ENCODE assay signal across 27 cellular contexts in the genomic region with DNA sequence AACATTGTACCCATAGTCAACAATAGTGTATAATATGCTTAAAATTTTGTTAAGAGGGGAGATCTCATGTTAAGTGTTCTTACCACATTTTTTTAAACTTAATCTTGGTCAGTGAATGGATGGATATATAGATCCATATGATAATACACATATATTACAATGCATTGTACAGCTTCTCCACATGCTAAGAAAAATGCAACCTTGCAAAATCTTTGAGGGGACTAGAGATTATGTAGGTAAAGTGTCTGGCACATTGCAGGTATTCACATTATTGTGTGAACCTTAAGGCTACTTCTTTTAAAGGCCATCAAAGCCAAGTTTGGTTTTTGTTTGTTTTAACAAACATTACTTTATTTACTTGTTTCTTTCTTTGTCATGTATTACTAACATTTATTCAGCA. TPM values are rescaled to one million over a fixed set of nuclear protein-coding genes. Genes with fewer than 3 reads are reported as not detected.
DNase-seq lines count a peak whose midpoint lies in the region; ATAC-seq, FAIRE-seq and TF ChIP-seq lines count a peak whose summit lies in the region.
"Had no signal": no experiment of that assay in that cellular context is flagged by ENCODE, and none has a peak within 500 bp of the region (broad histone marks: within the 10 kb centered on the region; RNA-seq: fewer than 3 reads in every experiment).

No MANE protein-coding gene starts in this region.

- no peaks in the 10 kb centered on the region for H3K9me3 Mint-ChIP-seq in astrocyte (ENCODE audit: unreplicated experiment)
- H3K9me3 Mint-ChIP-seq in nephron, result no peaks in the 10 kb centered on the region
- H3K9me3 Mint-ChIP-seq: CD4-positive, CD25-positive, alpha-beta regulatory T cell; CD8-positive, alpha-beta memory T cell had no signal

- in situ Hi-C loops in HepG2 (cut with HindIII; ENCODE audit: extremely low pct_ligation_motif_present, low pct_unique_long_range_greater_than_20kb), result no loop called here

- TF ChIP-seq RAD21 in HepG2 (CRISPR knock-in tag; IDR thresholded peaks at IDR 0.05), result no peak

- peaks cover 97% of the 10 kb centered on the region for H3K4me1 ChIP-seq in HepG2 (ENCODE audit: insufficient read depth, low read length)
- H3K4me1 ChIP-seq in right lobe of liver, result no peaks in the 10 kb centered on the region
- H3K4me1 ChIP-seq in astrocyte (ENCODE audit: insufficient read depth, low read length), result no peaks in the 10 kb centered on the region
- H3K4me1 ChIP-seq: BE2C had no signal

- no peaks in the 10 kb centered on the region for H3K36me3 Mint-ChIP-seq in astrocyte (ENCODE audit: low read depth, unreplicated experiment)
- H3K36me3 Mint-ChIP-seq in nephron (ENCODE audit: low read depth), result no peaks in the 10 kb centered on the region
- H3K36me3 Mint-ChIP-seq: CD14-positive monocyte; CD4-positive, alpha-beta memory T cell; CD4-positive, CD25-positive, alpha-beta regulatory T cell; CD8-positive, alpha-beta memory T cell had no signal

- H3K27me3 ChIP-seq in HepG2 (ENCODE audit: control insufficient read depth in 1 of 2, insufficient read depth in 2 of 2, low read length in 2 of 2) (no peaks in the 10 kb centered on the region), right lobe of liver (no peaks in the 10 kb centered on the region), astrocyte (ENCODE audit: insufficient read depth, low read length) (no peaks in the 10 kb centered on the region)
- H3K27me3 ChIP-seq: BE2C had no signal

- H3K9me3 ChIP-seq in HepG2 (ENCODE audit: low read length), result no peaks in the 10 kb centered on the region
- H3K9me3 ChIP-seq in right lobe of liver, result no peaks in the 10 kb centered on the region
- no peaks in the 10 kb centered on the region for H3K9me3 ChIP-seq in astrocyte (ENCODE audit: insufficient read depth, low read depth, low read length)
- H3K9me3 ChIP-seq: BE2C, BLaER1 had no signal

- no peak for DNase-seq in HepG2 (ENCODE audit: low spot score)
- no peak for DNase-seq in right lobe of liver
- no peak for DNase-seq in astrocyte (ENCODE audit: low read depth)
- no peak for DNase-seq in T-helper 1 cell
- no peak for DNase-seq in glomerular visceral epithelial cell (ENCODE audit: extremely low spot score)
- DNase-seq: ACHN; BE2C; C1 segment of cervical spinal cord; CD4-positive, alpha-beta memory T cell; CD4-positive, CD25-positive, alpha-beta regulatory T cell; CD8-positive, alpha-beta memory T cell; COR-L47; DMS 273 treated with DMSO at 0.1 percent for 48 hours; DMS153; DMS53; DMS79; DND-41; EL; GDM1 had no signal

- peaks cover 6% of the 10 kb centered on the region for H3K4me1 Mint-ChIP-seq in astrocyte (ENCODE audit: low read depth, unreplicated experiment)
- peaks cover 70% of the 10 kb centered on the region for H3K4me1 Mint-ChIP-seq in nephron
- H3K4me1 Mint-ChIP-seq: CD14-positive monocyte; CD4-positive, alpha-beta memory T cell; CD4-positive, CD25-positive, alpha-beta regulatory T cell; CD8-positive, alpha-beta memory T cell had no signal

- intact Hi-C loops in HepG2 (cut with micrococcal nuclease; ENCODE audit: unreplicated experiment), result no loop called here
- intact Hi-C loops in right lobe of liver (cut with DNase I), result no loop called here

- H4K20me1 ChIP-seq in HepG2 (ENCODE audit: insufficient read depth, low read length) (no peaks in the 10 kb centered on the region), astrocyte (ENCODE audit: insufficient read depth, low read length) (no peaks in the 10 kb centered on the region)

- CTCF ChIA-PET in HepG2 (lab: Yijun Ruan, JAX; ENCODE audit: low intra/inter-chr PET ratio, low total read pairs), result no interaction called here

- no peaks in the 10 kb centered on the region for H3K27me3 Mint-ChIP-seq in astrocyte (ENCODE audit: low read depth, unreplicated experiment)
- H3K27me3 Mint-ChIP-seq in nephron (ENCODE audit: low read depth), result no peaks in the 10 kb centered on the region
- H3K27me3 Mint-ChIP-seq: CD4-positive, CD25-positive, alpha-beta regulatory T cell had no signal

- TF ChIP-seq EP300 in HepG2 (IDR thresholded peaks at IDR 0.05; ENCODE audit: low read depth in 2 of 2, low read length in 2 of 2), result no peak
- no peak for TF ChIP-seq EP300 in HepG2 (CRISPR knock-in tag; IDR thresholded peaks at IDR 0.05; ENCODE audit: borderline replicate concordance)

- H3K79me2 ChIP-seq in HepG2 (ENCODE audit: insufficient read depth, low read length) (peaks cover 19% of the 10 kb centered on the region), astrocyte (ENCODE audit: insufficient read depth, low read length) (no peaks in the 10 kb centered on the region)

- TF ChIP-seq CTCF in HepG2 (CRISPR knock-in tag; IDR thresholded peaks at IDR 0.05) (no peak), right lobe of liver (IDR thresholded peaks at IDR 0.05) (no peak), astrocyte (IDR thresholded peaks at IDR 0.05; ENCODE audit: insufficient read depth, low read depth, low read length) (no peak), nephron (IDR thresholded peaks at IDR 0.05; ENCODE audit: unreplicated experiment in 3 of 3) (no peak)

- H3K4me2 ChIP-seq in HepG2 (ENCODE audit: low read depth, low read length) (no peak overlapping the region), astrocyte (ENCODE audit: low read length) (no peak overlapping the region)
- H3K4me2 ChIP-seq: BLaER1 had no signal

- H3K27ac Mint-ChIP-seq in astrocyte (ENCODE audit: unreplicated experiment) (no peak overlapping the region), nephron (peak overlapping the region; percentile 21 to 96 (median 77))
- H3K27ac Mint-ChIP-seq: CD14-positive monocyte; CD4-positive, alpha-beta memory T cell; CD4-positive, CD25-positive, alpha-beta regulatory T cell; CD8-positive, alpha-beta memory T cell had no signal

- H2AFZ ChIP-seq in HepG2 (ENCODE audit: low read length) (no peak overlapping the region), astrocyte (ENCODE audit: low read depth, low read length) (no peak overlapping the region)

- POLR2A ChIA-PET in HepG2 (lab: Yijun Ruan, JAX), result interaction anchor here (1.3 kb wide), 2 partner anchors 10 to 29 kb away, joined by 5 to 8 read pairs; a partner anchor contains a TSS

- peak overlapping the region; percentile 67 for H3K27ac ChIP-seq in HepG2 (ENCODE audit: extremely low read length, insufficient read depth, low read length)
- no peak overlapping the region for H3K27ac ChIP-seq in right lobe of liver
- no peak overlapping the region for H3K27ac ChIP-seq in astrocyte (ENCODE audit: low read depth, low read length)
- H3K27ac ChIP-seq: 22Rv1, BLaER1 had no signal

- H3K36me3 ChIP-seq in HepG2 (replicated peaks in 1 of 2; ENCODE audit: control insufficient read depth in 1 of 2, insufficient read depth in 2 of 2, low read length in 2 of 2) (no peaks in the 10 kb centered on the region), right lobe of liver (no peaks in the 10 kb centered on the region), astrocyte (ENCODE audit: insufficient read depth, low read length) (no peaks in the 10 kb centered on the region)
- H3K36me3 ChIP-seq: BE2C, BLaER1 had no signal

- H3K4me3 Mint-ChIP-seq in astrocyte (ENCODE audit: unreplicated experiment), result no peak overlapping the region
- no peak overlapping the region for H3K4me3 Mint-ChIP-seq in nephron
- H3K4me3 Mint-ChIP-seq: CD14-positive monocyte; CD4-positive, alpha-beta memory T cell; CD4-positive, CD25-positive, alpha-beta regulatory T cell; CD8-positive, alpha-beta memory T cell had no signal

- H3K4me3 ChIP-seq in HepG2 (replicated peaks in 1 of 3; ENCODE audit: insufficient read depth in 1 of 3, low read depth in 2 of 3, low read length in 3 of 3) (no peak overlapping the region), right lobe of liver (no peak overlapping the region), astrocyte (ENCODE audit: insufficient read depth, low read depth, low read length) (no peak overlapping the region)
- H3K4me3 ChIP-seq: BLaER1, GM12878 had no signal

- BruUV-seq in HepG2 (replicated peaks; lab: Mats Ljungman, UMichigan), result no TSS peak

- ATAC-seq in HepG2 (no peak), right lobe of liver (no peak)
- ATAC-seq: GM12878 had no signal

- TF ChIP-seq POLR2A in HepG2 (IDR thresholded peaks at IDR 0.05; ENCODE audit: insufficient read depth in 1 of 2, low read depth in 2 of 2, low read length in 2 of 2), result no peak
- no peak for TF ChIP-seq POLR2A in right lobe of liver (IDR thresholded peaks at IDR 0.05)

- FAIRE-seq in HepG2 (lab: Jason Lieb, UNC) (no peak), astrocyte (lab: Jason Lieb, UNC) (peak; percentile 80)
- FAIRE-seq: GM12878, GM12892 had no signal

- H3K9ac ChIP-seq in HepG2 (ENCODE audit: insufficient read depth, low read depth, low read length) (no peak overlapping the region), astrocyte (ENCODE audit: low read length) (no peak overlapping the region)
- H3K9ac ChIP-seq: BLaER1 had no signal

TF ChIP-seq in HepG2, 621 proteins besides CTCF, POLR2A, EP300 and RAD21 (continues in another document):
- TF ChIP-seq MAFF (IDR thresholded peaks at IDR 0.05; ENCODE audit: low read depth, low read length) (peak; percentile 91), MAFK (conservative IDR thresholded peaks at IDR 0.05 in 1 of 2, IDR thresholded peaks at IDR 0.05 in 1 of 2; ENCODE audit: low read length in 2 of 2) (peak; percentile 85 to 91)

RNA-seq across cellular contexts. Expression of a gene that starts 10.4 kb away (rescaled TPM):
- 805 and 1,799 TPM in 2 replicates for total RNA-seq in HepG2 (2016; rRNA removed; fragmentation: Illumina TruSeq; extraction: Trizol)
- total RNA-seq in HepG2 (2016; cell fraction: cytosol; rRNA removed; fragmentation: Illumina TruSeq; extraction: Trizol; ENCODE audit: low read depth), result 284 and 320 TPM in 2 replicates
- total RNA-seq in HepG2 (2016; cell fraction: insoluble cytoplasmic fraction; rRNA removed; fragmentation: Illumina TruSeq; extraction: Trizol), result 792 and 1,776 TPM in 2 replicates
- 290 and 301 TPM in 2 replicates for total RNA-seq in HepG2 (2016; cell fraction: membrane; rRNA removed; fragmentation: Illumina TruSeq; extraction: Trizol)
- total RNA-seq in HepG2 (2016; cell fraction: nucleus; rRNA removed; fragmentation: Illumina TruSeq; extraction: Trizol), result 1,828 and 2,106 TPM in 2 replicates
- 3,263 and 3,554 TPM in 2 replicates for polyA plus RNA-seq in HepG2 (2011; rRNA removed)
- polyA plus RNA-seq in HepG2 (2011; cell fraction: cytosol; rRNA removed), result 2,062 and 3,587 TPM in 2 replicates
- 820 and 1,167 TPM in 2 replicates for polyA plus RNA-seq in HepG2 (2011; cell fraction: nucleus; rRNA removed)
- 3,341 and 3,897 TPM in 2 replicates for polyA plus RNA-seq in HepG2 (2012)
- 118 and 136 TPM in 2 replicates for polyA plus RNA-seq in HepG2 (2016; cell fraction: cytosol; fragmentation: Illumina TruSeq; extraction: Trizol; ENCODE audit: low read depth)
- polyA plus RNA-seq in HepG2 (2016; cell fraction: insoluble cytoplasmic fraction; fragmentation: Illumina TruSeq; extraction: Trizol; ENCODE audit: low read depth), result 843 and 853 TPM in 2 replicates
- 164 and 169 TPM in 2 replicates for polyA plus RNA-seq in HepG2 (2016; cell fraction: membrane; fragmentation: Illumina TruSeq; extraction: Trizol; ENCODE audit: low read depth)
- polyA plus RNA-seq in HepG2 (2016; cell fraction: nucleus; fragmentation: Illumina TruSeq; extraction: Trizol; ENCODE audit: insufficient read depth, low read depth), result 1,823 and 1,891 TPM in 2 replicates
- polyA minus RNA-seq in HepG2 (2011; rRNA and poly(A)+ RNA removed; ENCODE audit: low replicate concordance), result 0.72 and 1,012 TPM in 2 replicates
- polyA minus RNA-seq in HepG2 (2011; cell fraction: cytosol; rRNA and poly(A)+ RNA removed), result 1,199 and 1,788 TPM in 2 replicates
- 1,194 and 1,668 TPM in 2 replicates for polyA minus RNA-seq in HepG2 (2011; cell fraction: nucleus; rRNA and poly(A)+ RNA removed)
- 1 to 10 TPM in 4 of 6 experiments, under 1 TPM in 2; 0.31 to 6.8 (median 1.8) TPM for total RNA-seq in right lobe of liver
- 2.7 and 8.2 TPM in 2 replicates for total RNA-seq in astrocyte
- total RNA-seq: A172; CD8-positive, alpha-beta memory T cell had no signal
- polyA plus RNA-seq: AG04450; CD14-positive monocyte; CD8-positive, alpha-beta memory T cell had no signal

Comparison
In these comparisons a context has a peak if more than half of its experiments do, and no peak if none do; other contexts are left out.
1. RNA of a gene that starts 10.4 kb away (total RNA-seq): 284 to 2,106 TPM in HepG2; 2.7 to 8.2 TPM in astrocyte and 0.31 to 6.8 TPM in right lobe of liver; every median in the first group is over 10 times any median in the second.